ENCODE assay signal across 32 cellular contexts in genomic region chr12:118070650-118071049, GRCh38.
"Had no signal": no experiment of that assay in that cellular context is flagged by ENCODE, and none has a peak within 500 bp of the region (broad histone marks: within the 10 kb centered on the region; RNA-seq: fewer than 3 reads in every experiment).

No MANE protein-coding gene starts in this region.

- ATAC-seq: activated CD4-positive, alpha-beta T cell treated with anti-CD3 and anti-CD28 coated beads for 36 hours; activated CD8-positive, alpha-beta memory T cell treated with anti-CD3 and anti-CD28 coated beads, Interleukin-2, amount 10 ng/mL, durations not matched to agents 7 days and 5 days; activated CD8-positive, alpha-beta T cell treated with anti-CD3 and anti-CD28 coated beads, Interleukin-2, amount 10 ng/mL, durations not matched to agents 7 days and 5 days; activated naive CD4-positive, alpha-beta T cell treated with anti-CD3 and anti-CD28 coated beads, Interleukin-2, amount 50 U/mL, for 72 hours; activated T-cell treated with anti-CD3 and anti-CD28 coated beads, Interleukin-2, amount 50 U/mL, for 72 hours; T-cell had no signal

- H3K4me3 ChIP-seq: coronary artery, dorsolateral prefrontal cortex had no signal

- H3K36me3 ChIP-seq: brain microvascular endothelial cell had no signal

- DNase-seq: activated CD4-positive, alpha-beta memory T cell treated with anti-CD3 and anti-CD28 coated beads for 36 hours; activated CD4-positive, alpha-beta T cell treated with anti-CD3 and anti-CD28 coated beads for 36 hours; activated CD4-positive, alpha-beta T cell treated with anti-CD3 and anti-CD28 coated beads, Interleukin-2, amount 10 ng/mL, durations not matched to agents 24 days and 14 days; activated CD4-positive, CD25-positive, alpha-beta regulatory T cell; activated CD4-positive, CD25-positive, alpha-beta regulatory T cell treated with anti-CD3 and anti-CD28 coated beads, Interleukin-2, amount 50 U/mL, for 72 hours; activated CD8-positive, alpha-beta memory T cell treated with anti-CD3 and anti-CD28 coated beads, Interleukin-2, amount 10 ng/mL, durations not matched to agents 7 days and 5 days; activated CD8-positive, alpha-beta memory T cell treated with anti-CD3 and anti-CD28 coated beads, Interleukin-2, amount 50 U/mL, for 4 hours; activated CD8-positive, alpha-beta T cell treated with anti-CD3 and anti-CD28 coated beads, Interleukin-2, amount 10 ng/mL, durations not matched to agents 7 days and 5 days; activated gamma-delta T cell; activated naive CD4-positive, alpha-beta T cell; activated naive CD4-positive, alpha-beta T cell treated with anti-CD3 and anti-CD28 coated beads, Interleukin-2, amount 10 ng/mL, durations not matched to agents 7 days and 5 days; activated naive CD8-positive, alpha-beta T cell treated with anti-CD3 and anti-CD28 coated beads, Interleukin-2, amount 10 ng/mL, durations not matched to agents 7 days and 5 days; activated T-cell treated with anti-CD3 and anti-CD28 coated beads for 4 hours; activated T-cell treated with anti-CD3 and anti-CD28 coated beads, Interleukin-2, amount 50 U/mL, for 24 hours; activated T-cell treated with anti-CD3 and anti-CD28 coated beads, Interleukin-2, amount 50 U/mL, for 72 hours; amniotic stem cell; anterior cingulate cortex; brain microvascular endothelial cell; dorsolateral prefrontal cortex; effector memory CD4-positive, alpha-beta T cell; endodermal cell; foreskin fibroblast; head of caudate nucleus; SW 1271; T-cell; T1000; WERI-Rb-1 had no signal

- FAIRE-seq: astrocyte, bronchial epithelial cell, frontal cortex had no signal

- H3K27me3 ChIP-seq: brain microvascular endothelial cell, dorsolateral prefrontal cortex had no signal

- H3K27ac ChIP-seq: brain microvascular endothelial cell, coronary artery, dorsolateral prefrontal cortex, WERI-Rb-1 had no signal
